20 cellular contexts compared by ENCODE assay signal in genomic region chr3:16461463-16462245, GRCh38. TPM values are rescaled to one million over a fixed set of nuclear protein-coding genes. Genes with fewer than 3 reads are reported as not detected.
A peak's percentile ranks its signal among the peaks of the same experiment; 100 is the strongest.
DNase-seq lines count a peak whose midpoint lies in the region; ATAC-seq and TF ChIP-seq lines count a peak whose summit lies in the region.
"Had no signal": no experiment of that assay in that cellular context is flagged by ENCODE, and none has a peak within 500 bp of the region (broad histone marks: within the 10 kb centered on the region; RNA-seq: fewer than 3 reads in every experiment).

No MANE protein-coding gene starts in this region.

- H3K36me3 ChIP-seq in thyroid gland = no peaks in the 10 kb centered on the region
- H3K36me3 ChIP-seq: ascending aorta, esophagus squamous epithelium, neutrophil, uterus had no signal

- peak overlapping the region; percentile 85 for H3K27ac Mint-ChIP-seq in activated naive CD4-positive, alpha-beta T cell treated with anti-CD3 and anti-CD28 coated beads, Interleukin-2, amount 50 U/mL, for 24 hours

- peaks cover 51% of the 10 kb centered on the region for H3K4me1 Mint-ChIP-seq in activated naive CD4-positive, alpha-beta T cell treated with anti-CD3 and anti-CD28 coated beads, Interleukin-2, amount 50 U/mL, for 24 hours

- TF ChIP-seq POLR2A in thyroid gland (IDR thresholded peaks at IDR 0.05) = no peak

- no peak overlapping the region for H3K4me3 Mint-ChIP-seq in activated naive CD4-positive, alpha-beta T cell treated with anti-CD3 and anti-CD28 coated beads, Interleukin-2, amount 50 U/mL, for 24 hours

- no peak for DNase-seq in activated naive CD4-positive, alpha-beta T cell treated with anti-CD3 and anti-CD28 coated beads, Interleukin-2, amount 50 U/mL, for 16 hours
- peak; percentile 92 for DNase-seq in NCI-H1436 treated with DMSO at 0.1 percent for 48 hours (lab: John Stamatoyannopoulos, UW)
- DNase-seq in NCI-H82 treated with DMSO at 0.1 percent for 48 hours (lab: John Stamatoyannopoulos, UW; ENCODE audit: unreplicated experiment) = peak; percentile 58
- DNase-seq in thyroid gland = peak; percentile 73 to 76
- DNase-seq in ecto neural progenitor cell (ENCODE audit: low spot score) = no peak
- no peak for DNase-seq in HuH-7.5 (ENCODE audit: low spot score)
- DNase-seq in left ventricle myocardium superior = no peak
- DNase-seq: activated CD4-positive, alpha-beta T cell treated with anti-CD3 and anti-CD28 coated beads, Interleukin-2, amount 50 U/mL, for 48 hours; activated naive CD4-positive, alpha-beta T cell; activated T-cell treated with anti-CD3 and anti-CD28 coated beads for 4 hours; esophagus squamous epithelium; left ventricle myocardium inferior; NCI-H446 treated with DMSO at 0.1 percent for 48 hours; uterus had no signal

- H3K27me3 Mint-ChIP-seq in activated naive CD4-positive, alpha-beta T cell treated with anti-CD3 and anti-CD28 coated beads, Interleukin-2, amount 50 U/mL, for 24 hours = no peaks in the 10 kb centered on the region

- H3K9me3 ChIP-seq in thyroid gland = no peaks in the 10 kb centered on the region
- H3K9me3 ChIP-seq: ascending aorta, esophagus squamous epithelium, neutrophil, uterus had no signal

- peaks cover 30 to 51% of the 10 kb centered on the region in 2 donors for H3K4me1 ChIP-seq in thyroid gland

- TF ChIP-seq CTCF in thyroid gland (IDR thresholded peaks at IDR 0.05) = no peak

- intact Hi-C loops in thyroid gland (cut with DNase I) (no loop called here), left ventricle myocardium superior (cut with micrococcal nuclease) (no loop called here)

- peak overlapping the region; percentile 43 to 71 (median 67) for H3K27ac ChIP-seq in thyroid gland
- H3K27ac ChIP-seq: BLaER1 treated with 17β-estradiol and CSF1 and Interleukin-3, amounts not matched to agents 10 nM and 100 nM; esophagus squamous epithelium; neutrophil; uterus; VCaP had no signal

- ATAC-seq in left ventricle myocardium superior = no peak
- ATAC-seq: Right ventricle myocardium inferior had no signal

- peaks cover 15% of the 10 kb centered on the region for H3K36me3 Mint-ChIP-seq in activated naive CD4-positive, alpha-beta T cell treated with anti-CD3 and anti-CD28 coated beads, Interleukin-2, amount 50 U/mL, for 24 hours

- no peaks in the 10 kb centered on the region for H3K27me3 ChIP-seq in thyroid gland
- H3K27me3 ChIP-seq: ascending aorta; BLaER1 treated with 17β-estradiol and CSF1 and Interleukin-3, amounts not matched to agents 10 nM and 100 nM; esophagus squamous epithelium; neutrophil; uterus had no signal

- no peak overlapping the region for H3K4me3 ChIP-seq in thyroid gland (replicated peaks in 1 of 3)
- H3K4me3 ChIP-seq: ascending aorta; BLaER1 treated with 17β-estradiol and CSF1 and Interleukin-3, amounts not matched to agents 10 nM and 100 nM; esophagus squamous epithelium; left ventricle myocardium inferior; uterus had no signal

- 44 to 69% methylated on average over 3 of the region's 3 CpGs for WGBS in thyroid gland, 2 donors

- H3K9me3 Mint-ChIP-seq in activated naive CD4-positive, alpha-beta T cell treated with anti-CD3 and anti-CD28 coated beads, Interleukin-2, amount 50 U/mL, for 24 hours = no peaks in the 10 kb centered on the region

RNA-seq across cellular contexts. Expression of gene RFTN1, which starts 51.8 kb away (rescaled TPM):
- total RNA-seq in thyroid gland (100 to 1,000 TPM; 110 to 239 (median 153) TPM), left ventricle myocardium superior (25.0 TPM)

Comparison
In these comparisons a context has a peak if more than half of its experiments do, and no peak if none do; other contexts are left out.
1. DNase-seq: peak in NCI-H1436 treated with DMSO at 0.1 percent for 48 hours (single experiment), NCI-H82 treated with DMSO at 0.1 percent for 48 hours (single experiment) and thyroid gland (2 of 2); none in activated naive CD4-positive, alpha-beta T cell treated with anti-CD3 and anti-CD28 coated beads, Interleukin-2, amount 50 U/mL, for 16 hours (single experiment), ecto neural progenitor cell (single experiment), HuH-7.5 (single experiment) and left ventricle myocardium superior (single experiment).